ENCODE assay signal across 22 cellular contexts in genomic region chr10:133339708-133340380, GRCh38. TPM values are rescaled to one million over a fixed set of nuclear protein-coding genes. Genes with fewer than 3 reads are reported as not detected.
A peak's percentile ranks its signal among the peaks of the same experiment; 100 is the strongest.
DNase-seq lines count a peak whose midpoint lies in the region; FAIRE-seq and TF ChIP-seq lines count a peak whose summit lies in the region.
"Had no signal": no experiment of that assay in that cellular context is flagged by ENCODE, and none has a peak within 500 bp of the region (broad histone marks: within the 10 kb centered on the region; RNA-seq: fewer than 3 reads in every experiment).

No MANE protein-coding gene starts in this region.

- H3K18ac ChIP-seq in H1 (ENCODE audit: extremely low read depth, low read length), result no peak overlapping the region

- H3K4ac ChIP-seq in H1 (replicated peaks; ENCODE audit: insufficient read length, low read depth, low read length), result no peak overlapping the region

- H2AFZ ChIP-seq in H1 (ENCODE audit: low read length), result no peak overlapping the region

- H3K79me2 ChIP-seq in H1 (ENCODE audit: control insufficient read depth in 1 of 2, insufficient read depth in 2 of 2, low read length in 2 of 2), result no peaks in the 10 kb centered on the region

- H3K23ac ChIP-seq in H1 (ENCODE audit: insufficient read length), result no peak overlapping the region

- no peak for TF ChIP-seq EP300 in H1 (IDR thresholded peaks at IDR 0.05; ENCODE audit: borderline replicate concordance in 1 of 2, low read depth in 2 of 2, low read length in 2 of 2)

- H3K56ac ChIP-seq in H1 (replicated peaks; ENCODE audit: insufficient read length, low read depth, low read length), result no peak overlapping the region

- no peak overlapping the region for H3K4me3 ChIP-seq in H1 (ENCODE audit: extremely low read depth in 1 of 4, insufficient read depth in 2 of 4, low read depth in 3 of 4, low read length in 4 of 4)

- H2BK12ac ChIP-seq in H1 (ENCODE audit: low read depth, low read length), result no peak overlapping the region

- H4K20me1 ChIP-seq in H1 (replicated peaks in 1 of 2; ENCODE audit: control insufficient read depth in 1 of 2, insufficient read depth in 2 of 2, low read length in 2 of 2), result peaks cover 0 to 20% of the 10 kb centered on the region in 2 experiments

- DNase-seq in HEK293T (ENCODE audit: extremely low spot score) (no peak), H1 (ENCODE audit: low read depth in 1 of 2, low spot score in 2 of 2) (no peak), G401 (ENCODE audit: low spot score) (no peak), NCI-H1694 treated with DMSO at 0.1 percent for 48 hours (lab: John Stamatoyannopoulos, UW) (no peak)
- DNase-seq: ACHN; C1 segment of cervical spinal cord; CD8-positive, alpha-beta memory T cell; DMS53; EL; GOT3; HFFc6; NCI-H1417; NCI-H187 treated with DMSO at 0.1 percent for 48 hours; NCI-H226; NCI-H524; NCI-H82; OCI-M1; SHP77 treated with DMSO at 0.1 percent for 48 hours; SK-N-SH had no signal

- no peak for TF ChIP-seq CTCF in H1 (IDR thresholded peaks at IDR 0.05; ENCODE audit: control extremely low read depth in 1 of 3, insufficient read depth in 1 of 3, low read depth in 1 of 3, low read length in 3 of 3)

- CTCF ChIA-PET in HEK293T (lab: Yijun Ruan, JAX) (no interaction called here), H1 (lab: Charles Lee; ENCODE audit: partially characterized antibody) (interaction anchor here (0.6 to 2.3 kb wide), 3 partner anchors 10 to 14 kb away, joined by 3 to 7 read pairs (median 6); no protein-coding TSS in a partner anchor)

- H2AK5ac ChIP-seq in H1 (ENCODE audit: low read depth, low read length), result 0 out of 2 replicates have a peak overlapping the region, but pooled peaks have one; percentile 24

- no peak overlapping the region for H2BK15ac ChIP-seq in H1 (ENCODE audit: low read length)

- peaks cover 0 to 16% (median 7%) of the 10 kb centered on the region in 4 experiments; a peak in 6 of 7 replicates for H3K4me1 ChIP-seq in H1 (replicated peaks in 1 of 4; ENCODE audit: control insufficient read depth in 3 of 4, insufficient read depth in 4 of 4, low read length in 3 of 4)

- no peak overlapping the region for H2BK5ac ChIP-seq in H1 (ENCODE audit: low read depth, low read length)

- H4K5ac ChIP-seq in H1 (ENCODE audit: insufficient read length, low read depth, low read length), result no peak overlapping the region

- POLR2A ChIA-PET in HEK293T (lab: Yijun Ruan, JAX) (no interaction called here), H1 (lab: Charles Lee; ENCODE audit: partially characterized antibody) (interaction anchor here (1.5 kb wide), 1 partner anchor 13 kb away, joined by 5 read pairs; no protein-coding TSS in a partner anchor)

- H2BK120ac ChIP-seq in H1 (replicated peaks; ENCODE audit: low read depth, low read length), result no peak overlapping the region

- no peak overlapping the region for H3K14ac ChIP-seq in H1 (ENCODE audit: insufficient read length)

- no peak overlapping the region for H4K91ac ChIP-seq in H1 (replicated peaks; ENCODE audit: insufficient read length, low read length)

- no peak overlapping the region for H4K8ac ChIP-seq in H1 (ENCODE audit: extremely low read depth, insufficient read depth, low read length)

- H3K27me3 ChIP-seq in H1 (replicated peaks in 1 of 4; ENCODE audit: control insufficient read depth in 3 of 4, extremely low read depth in 1 of 4, insufficient read depth in 3 of 4, low read length in 3 of 4), result peaks cover 20 to 39% (median 35%) of the 10 kb centered on the region in 4 experiments

- H2BK20ac ChIP-seq in H1 (ENCODE audit: low read length), result 0 out of 2 replicates have a peak overlapping the region, but pooled peaks have one; percentile 61

- peaks cover 0 to 4% of the 10 kb centered on the region in 2 experiments; a peak in 1 of 4 replicates for H3K9me3 ChIP-seq in H1 (ENCODE audit: insufficient read depth in 2 of 2, low read depth in 1 of 2, low read length in 1 of 2)
- H3K9me3 ChIP-seq: SK-N-SH had no signal

- in situ Hi-C loops in G401 (cut with HindIII; ENCODE audit: low sequenced_read_pairs), result no loop called here

- WGBS in H1 (ENCODE audit: extremely low coverage in 1 of 2, insufficient coverage in 1 of 2, insufficient read length in 1 of 2, insufficient replicate concordance in 2 of 2, low coverage in 1 of 2, low lambda C conversion rate in 2 of 2, missing lambda C conversion rate in 1 of 2), 2 experiments, result 89% methylated on average over 10 of the region's 13 CpGs; no CpG with 5 or more reads in 1 of the 2 experiments

- peaks cover 31% of the 10 kb centered on the region; the same call in 1 of the 2 replicates for H3K23me2 ChIP-seq in H1 (ENCODE audit: low read depth, low read length)

- FAIRE-seq in H1 (lab: Jason Lieb, UNC), result no peak
- FAIRE-seq: GM12892, GM18507 had no signal

- no peak overlapping the region for H3K9ac ChIP-seq in H1 (replicated peaks in 1 of 4; ENCODE audit: extremely low read depth in 1 of 4, low read depth in 3 of 4, low read length in 3 of 4)
- H3K9ac ChIP-seq: SK-N-SH had no signal

- TF ChIP-seq RAD21 in H1 (IDR thresholded peaks at IDR 0.05 in 1 of 2, conservative IDR thresholded peaks at IDR 0.05 in 1 of 2; ENCODE audit: low read depth in 2 of 2, low read length in 2 of 2), result no peak

- no peak overlapping the region for H3K4me2 ChIP-seq in H1 (ENCODE audit: insufficient read depth in 1 of 2, low read depth in 2 of 2, low read length in 2 of 2)
- H3K4me2 ChIP-seq: SK-N-SH had no signal

- no peak for TF ChIP-seq POLR2A in H1 (IDR thresholded peaks at IDR 0.05; ENCODE audit: control extremely low read depth in 1 of 2, low read depth in 2 of 2, low read length in 2 of 2)

- no peaks in the 10 kb centered on the region for H3K79me1 ChIP-seq in H1 (ENCODE audit: low read depth, low read length)

- H3K27ac ChIP-seq in H1 (ENCODE audit: low read depth, low read length), result no peak overlapping the region

- H3K36me3 ChIP-seq in H1 (ENCODE audit: control insufficient read depth in 2 of 4, insufficient read depth in 4 of 4, low read length in 3 of 4), result no peaks in the 10 kb centered on the region; a peak in 1 of 8 replicates

RNA-seq across cellular contexts. Expression of gene CALY, which starts 3.1 kb away (rescaled TPM):
- 1.3 and 1.7 TPM in 2 replicates for total RNA-seq in H1 (2021; fragmentation: NEBNext Ultra II Directional; extraction: Animal tissue kit (Norgen Biotek cat#: 25700))
- 1.5 and 3.2 TPM in 2 replicates for polyA plus RNA-seq in H1 (2011; rRNA removed)
- polyA plus RNA-seq in H1 (2011; cell fraction: cytosol; rRNA removed), result 1.6 TPM
- polyA plus RNA-seq in H1 (2011; cell fraction: nucleus; rRNA removed), result 2.1 TPM
- polyA plus RNA-seq in H1 (2012, experiment 1 of 2), result 0.88 to 2.4 TPM (median 1.5 TPM) in 4 replicates
- not detected for polyA plus RNA-seq in H1 (2012, experiment 2 of 2)
- polyA plus RNA-seq in H1 (2013, experiment 1 of 2), result 1.7 TPM
- 1.3 TPM for polyA plus RNA-seq in H1 (2013, experiment 2 of 2)
- not detected in 2 replicates for polyA minus RNA-seq in H1 (2011; rRNA and poly(A)+ RNA removed)
- not detected for polyA minus RNA-seq in H1 (2011; cell fraction: cytosol; rRNA and poly(A)+ RNA removed)
- polyA minus RNA-seq in H1 (2011; cell fraction: nucleus; rRNA and poly(A)+ RNA removed), result not detected
- total RNA-seq in G401 (2014; rRNA removed; shearing (Covaris generic)), result 53.3 and 63.5 TPM in 2 replicates
- total RNA-seq: M059J had no signal

RNA-seq across cellular contexts. Expression of gene PRAP1, which starts 7.3 kb away (rescaled TPM):
- 0.61 TPM in 1 of 2 replicates, not detected in the other for total RNA-seq in H1 (2021; fragmentation: NEBNext Ultra II Directional; extraction: Animal tissue kit (Norgen Biotek cat#: 25700))
- polyA plus RNA-seq in H1 (2011; rRNA removed), result 1.4 and 1.6 TPM in 2 replicates
- 0.40 TPM for polyA plus RNA-seq in H1 (2011; cell fraction: cytosol; rRNA removed)
- polyA plus RNA-seq in H1 (2011; cell fraction: nucleus; rRNA removed), result 0.91 TPM
- 0.72 to 1.2 TPM (median 0.87 TPM) in 4 replicates for polyA plus RNA-seq in H1 (2012, experiment 1 of 2)
- polyA plus RNA-seq in H1 (2012, experiment 2 of 2), result 1.2 TPM
- 1.1 TPM for polyA plus RNA-seq in H1 (2013, experiment 1 of 2)
- 1.2 TPM for polyA plus RNA-seq in H1 (2013, experiment 2 of 2)
- polyA minus RNA-seq in H1 (2011; rRNA and poly(A)+ RNA removed), result 0.39 TPM in 1 of 2 replicates, not detected in the other
- polyA minus RNA-seq in H1 (2011; cell fraction: cytosol; rRNA and poly(A)+ RNA removed), result not detected
- polyA minus RNA-seq in H1 (2011; cell fraction: nucleus; rRNA and poly(A)+ RNA removed), result not detected
- 1.8 and 3.0 TPM in 2 replicates for total RNA-seq in G401 (2014; rRNA removed; shearing (Covaris generic))
- total RNA-seq: CD8-positive, alpha-beta memory T cell; HFFc6; M059J had no signal
- polyA plus RNA-seq: CD8-positive, alpha-beta memory T cell had no signal

RNA-seq across cellular contexts. Expression of gene FUOM, which starts 18.0 kb away (rescaled TPM):
- total RNA-seq in H1 (2021; fragmentation: NEBNext Ultra II Directional; extraction: Animal tissue kit (Norgen Biotek cat#: 25700)), result 21.1 and 22.0 TPM in 2 replicates
- 30.4 and 41.6 TPM in 2 replicates for polyA plus RNA-seq in H1 (2011; rRNA removed)
- polyA plus RNA-seq in H1 (2011; cell fraction: cytosol; rRNA removed), result 34.4 TPM
- 40.7 TPM for polyA plus RNA-seq in H1 (2011; cell fraction: nucleus; rRNA removed)
- polyA plus RNA-seq in H1 (2012, experiment 1 of 2), result 14.1 to 21.4 TPM (median 19.5 TPM) in 4 replicates
- polyA plus RNA-seq in H1 (2012, experiment 2 of 2), result 31.3 TPM
- polyA plus RNA-seq in H1 (2013, experiment 1 of 2), result 26.0 TPM
- 24.2 TPM for polyA plus RNA-seq in H1 (2013, experiment 2 of 2)
- 3.3 and 4.7 TPM in 2 replicates for polyA minus RNA-seq in H1 (2011; rRNA and poly(A)+ RNA removed)
- 13.8 TPM for polyA minus RNA-seq in H1 (2011; cell fraction: cytosol; rRNA and poly(A)+ RNA removed)
- 49.8 TPM for polyA minus RNA-seq in H1 (2011; cell fraction: nucleus; rRNA and poly(A)+ RNA removed)
- total RNA-seq in G401 (2014; rRNA removed; shearing (Covaris generic)), result 65.7 and 103 TPM in 2 replicates

RNA-seq across cellular contexts. Expression of gene ZNF511, which starts 31.1 kb away (rescaled TPM):
- total RNA-seq in H1 (2021; fragmentation: NEBNext Ultra II Directional; extraction: Animal tissue kit (Norgen Biotek cat#: 25700)), result 64.5 and 71.7 TPM in 2 replicates
- polyA plus RNA-seq in H1 (2011; rRNA removed), result 55.4 and 70.5 TPM in 2 replicates
- 50.7 TPM for polyA plus RNA-seq in H1 (2011; cell fraction: cytosol; rRNA removed)
- polyA plus RNA-seq in H1 (2011; cell fraction: nucleus; rRNA removed), result 74.1 TPM
- polyA plus RNA-seq in H1 (2012, experiment 1 of 2), result 46.7 to 71.7 TPM (median 59.4 TPM) in 4 replicates
- 86.3 TPM for polyA plus RNA-seq in H1 (2012, experiment 2 of 2)
- 42.1 TPM for polyA plus RNA-seq in H1 (2013, experiment 1 of 2)
- polyA plus RNA-seq in H1 (2013, experiment 2 of 2), result 37.2 TPM
- polyA minus RNA-seq in H1 (2011; rRNA and poly(A)+ RNA removed), result 25.8 and 35.1 TPM in 2 replicates
- 18.7 TPM for polyA minus RNA-seq in H1 (2011; cell fraction: cytosol; rRNA and poly(A)+ RNA removed)
- 26.4 TPM for polyA minus RNA-seq in H1 (2011; cell fraction: nucleus; rRNA and poly(A)+ RNA removed)
- total RNA-seq in G401 (2014; rRNA removed; shearing (Covaris generic)), result 60.7 and 97.4 TPM in 2 replicates

RNA-seq across cellular contexts. Expression of gene TUBGCP2, which starts 31.2 kb away (rescaled TPM):
- total RNA-seq in H1 (2021; fragmentation: NEBNext Ultra II Directional; extraction: Animal tissue kit (Norgen Biotek cat#: 25700)), result 51.9 and 54.2 TPM in 2 replicates
- polyA plus RNA-seq in H1 (2011; rRNA removed), result 34.9 and 43.9 TPM in 2 replicates
- 37.4 TPM for polyA plus RNA-seq in H1 (2011; cell fraction: cytosol; rRNA removed)
- 90.0 TPM for polyA plus RNA-seq in H1 (2011; cell fraction: nucleus; rRNA removed)
- 34.7 to 46.0 TPM (median 39.6 TPM) in 4 replicates for polyA plus RNA-seq in H1 (2012, experiment 1 of 2)
- polyA plus RNA-seq in H1 (2012, experiment 2 of 2), result 59.6 TPM
- polyA plus RNA-seq in H1 (2013, experiment 1 of 2), result 29.0 TPM
- polyA plus RNA-seq in H1 (2013, experiment 2 of 2), result 30.8 TPM
- polyA minus RNA-seq in H1 (2011; rRNA and poly(A)+ RNA removed), result 37.1 and 40.7 TPM in 2 replicates
- polyA minus RNA-seq in H1 (2011; cell fraction: cytosol; rRNA and poly(A)+ RNA removed), result 26.8 TPM
- 44.3 TPM for polyA minus RNA-seq in H1 (2011; cell fraction: nucleus; rRNA and poly(A)+ RNA removed)
- total RNA-seq in G401 (2014; rRNA removed; shearing (Covaris generic)), result 71.4 and 73.3 TPM in 2 replicates

Comparison
In these comparisons a context has a peak if more than half of its experiments do, and no peak if none do; other contexts are left out.
1. RNA of gene CALY, which starts 3.1 kb away (total RNA-seq): 53.3 to 63.5 TPM in G401; 1.3 to 1.7 TPM in H1; every median in the first group is over 10 times any median in the second.